13 cellular contexts compared by ENCODE assay signal in the genomic region with DNA sequence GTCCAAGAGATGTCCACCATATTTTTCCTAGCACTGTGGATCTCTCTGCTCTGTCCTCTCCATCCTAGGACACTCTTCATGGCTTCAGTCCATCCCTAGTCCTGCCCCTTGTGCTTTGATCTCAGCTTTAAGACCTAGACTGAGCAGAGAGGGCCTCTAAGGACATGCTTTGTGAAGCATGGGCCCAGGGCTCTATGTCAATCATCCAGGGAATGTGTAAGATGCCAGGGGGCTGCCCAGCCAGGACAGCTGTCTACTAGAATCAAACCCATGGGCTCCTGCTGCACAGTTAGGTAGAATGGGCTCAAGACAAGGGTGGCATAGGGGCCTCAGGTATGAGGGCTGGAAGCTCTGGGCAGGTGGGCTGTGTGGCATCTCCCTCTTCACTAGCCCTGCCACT. TPM values are rescaled to one million over a fixed set of nuclear protein-coding genes. Genes with fewer than 3 reads are reported as not detected.
DNase-seq lines count a peak whose midpoint lies in the region; ATAC-seq, FAIRE-seq and TF ChIP-seq lines count a peak whose summit lies in the region.
"Had no signal": no experiment of that assay in that cellular context is flagged by ENCODE, and none has a peak within 500 bp of the region (broad histone marks: within the 10 kb centered on the region; RNA-seq: fewer than 3 reads in every experiment).

No MANE protein-coding gene starts in this region.

- no peak for DNase-seq in activated T-cell treated with anti-CD3 and anti-CD28 coated beads, Interleukin-2, amount 50 U/mL, for 24 hours
- no peak for DNase-seq in activated T-cell treated with anti-CD3 and anti-CD28 coated beads, Interleukin-2, amount 50 U/mL, for 1 hour
- DNase-seq in WTC11 (ENCODE audit: low spot score) (no peak), mesothelial cell of epicardium (ENCODE audit: low spot score in 2 of 2, unreplicated experiment in 2 of 2) (no peak), suprapubic skin (ENCODE audit: low spot score in 2 of 2) (no peak), ACHN (no peak), kidney (no peak), GOT3 (lab: John Stamatoyannopoulos, UW) (no peak)
- DNase-seq: activated naive CD8-positive, alpha-beta T cell treated with anti-CD3 and anti-CD28 coated beads, Interleukin-2, amount 10 ng/mL, durations not matched to agents 7 days and 5 days; central memory CD4-positive, alpha-beta T cell had no signal

- H3K4me3 ChIP-seq in suprapubic skin (no peak overlapping the region), kidney (ENCODE audit: low read length in 2 of 2) (no peak overlapping the region)

- H3K4me1 ChIP-seq in suprapubic skin (peaks cover 67% of the 10 kb centered on the region), kidney (ENCODE audit: control insufficient read depth in 1 of 2, insufficient read depth in 1 of 2, low read depth in 1 of 2, low read length in 2 of 2) (peaks cover 12 to 17% of the 10 kb centered on the region in 2 donors)

- intact Hi-C loops in kidney (cut with DNase I), result no loop called here

- H3K27ac ChIP-seq in suprapubic skin (peak overlapping the region; percentile 60), kidney (ENCODE audit: low read depth in 2 of 2, low read length in 2 of 2) (no peak overlapping the region)

- H3K27me3 Mint-ChIP-seq in activated T-cell treated with anti-CD3 and anti-CD28 coated beads, Interleukin-2, amount 50 U/mL, for 24 hours, result no peaks in the 10 kb centered on the region
- H3K27me3 Mint-ChIP-seq in WTC11 (ENCODE audit: low read depth) (no peaks in the 10 kb centered on the region), mesothelial cell of epicardium (ENCODE audit: low read depth) (no peaks in the 10 kb centered on the region)
- H3K27me3 Mint-ChIP-seq: activated naive CD8-positive, alpha-beta T cell treated with anti-CD3 and anti-CD28 coated beads, Interleukin-2, amount 10 ng/mL, durations not matched to agents 7 days and 5 days had no signal

- CTCF ChIA-PET in WTC11 (lab: Charles Lee), result interaction anchor here (1.3 to 2.5 kb wide), 2 partner anchors 17 to 110 kb away, joined by 3 to 7 read pairs; no protein-coding TSS in a partner anchor

- H3K4me3 Mint-ChIP-seq in activated T-cell treated with anti-CD3 and anti-CD28 coated beads, Interleukin-2, amount 50 U/mL, for 24 hours, result no peak overlapping the region
- H3K4me3 Mint-ChIP-seq in WTC11, result no peak overlapping the region
- H3K4me3 Mint-ChIP-seq in mesothelial cell of epicardium, result peak overlapping the region; percentile 48
- H3K4me3 Mint-ChIP-seq: activated naive CD8-positive, alpha-beta T cell treated with anti-CD3 and anti-CD28 coated beads, Interleukin-2, amount 10 ng/mL, durations not matched to agents 7 days and 5 days had no signal

- no peak overlapping the region for H3K9ac ChIP-seq in kidney (ENCODE audit: low read length in 2 of 2)

- TF ChIP-seq EP300 in suprapubic skin (IDR thresholded peaks at IDR 0.05), result no peak

- no peak for FAIRE-seq in kidney (lab: Jason Lieb, UNC)
- FAIRE-seq: endothelial cell of umbilical vein, GM18507 had no signal

- no peaks in the 10 kb centered on the region for H3K27me3 ChIP-seq in suprapubic skin

- TF ChIP-seq CTCF in WTC11 (IDR thresholded peaks at IDR 0.05) (no peak), mesothelial cell of epicardium (IDR thresholded peaks at IDR 0.05; ENCODE audit: unreplicated experiment) (no peak), suprapubic skin (IDR thresholded peaks at IDR 0.05) (no peak), kidney (IDR thresholded peaks at IDR 0.05; ENCODE audit: borderline replicate concordance, extremely low read depth, insufficient read depth) (no peak)

- POLR2A ChIA-PET in WTC11 (lab: Charles Lee), result no interaction called here

- peak overlapping the region; percentile 62 for H3K27ac Mint-ChIP-seq in activated T-cell treated with anti-CD3 and anti-CD28 coated beads, Interleukin-2, amount 50 U/mL, for 24 hours
- peak overlapping the region; percentile 21; the same call in 1 of the 2 replicates for H3K27ac Mint-ChIP-seq in WTC11
- H3K27ac Mint-ChIP-seq in mesothelial cell of epicardium, result peak overlapping the region; percentile 91
- H3K27ac Mint-ChIP-seq: activated naive CD8-positive, alpha-beta T cell treated with anti-CD3 and anti-CD28 coated beads, Interleukin-2, amount 10 ng/mL, durations not matched to agents 7 days and 5 days had no signal

- in situ Hi-C loops in ACHN (cut with HindIII; ENCODE audit: low pct_ligation_motif_present, low pct_unique_long_range_greater_than_20kb, low sequenced_read_pairs), result no loop called here

- TF ChIP-seq POLR2A in suprapubic skin (IDR thresholded peaks at IDR 0.05), result no peak

- no peak for ATAC-seq in WTC11
- ATAC-seq: Panc1 had no signal

- peaks cover 64% of the 10 kb centered on the region for H3K36me3 Mint-ChIP-seq in activated T-cell treated with anti-CD3 and anti-CD28 coated beads, Interleukin-2, amount 50 U/mL, for 24 hours (ENCODE audit: low read depth)
- no peaks in the 10 kb centered on the region for H3K36me3 Mint-ChIP-seq in WTC11
- peaks cover 2% of the 10 kb centered on the region for H3K36me3 Mint-ChIP-seq in mesothelial cell of epicardium

- H3K9me3 ChIP-seq in suprapubic skin (no peaks in the 10 kb centered on the region), kidney (ENCODE audit: control insufficient read depth in 1 of 2, low read length in 2 of 2) (no peaks in the 10 kb centered on the region)

- H3K9me3 Mint-ChIP-seq in activated T-cell treated with anti-CD3 and anti-CD28 coated beads, Interleukin-2, amount 50 U/mL, for 24 hours, result no peaks in the 10 kb centered on the region
- H3K9me3 Mint-ChIP-seq in WTC11 (no peaks in the 10 kb centered on the region), mesothelial cell of epicardium (no peaks in the 10 kb centered on the region)
- H3K9me3 Mint-ChIP-seq: activated naive CD8-positive, alpha-beta T cell treated with anti-CD3 and anti-CD28 coated beads, Interleukin-2, amount 10 ng/mL, durations not matched to agents 7 days and 5 days had no signal

- H3K36me3 ChIP-seq in suprapubic skin, result no peaks in the 10 kb centered on the region
- no peaks in the 10 kb centered on the region for H3K36me3 ChIP-seq in kidney (ENCODE audit: control insufficient read depth in 1 of 2, insufficient read depth in 2 of 2, low read length in 2 of 2)

- H3K4me1 Mint-ChIP-seq in activated T-cell treated with anti-CD3 and anti-CD28 coated beads, Interleukin-2, amount 50 U/mL, for 24 hours (ENCODE audit: low read depth), result peaks cover 46% of the 10 kb centered on the region
- H3K4me1 Mint-ChIP-seq in WTC11 (peaks cover 58% of the 10 kb centered on the region), mesothelial cell of epicardium (peaks cover 65% of the 10 kb centered on the region)

TF ChIP-seq in WTC11, 78 proteins besides CTCF, POLR2A, EP300 and RAD21:
- TF ChIP-seq NR2C2 (CRISPR knock-in tag; IDR thresholded peaks at IDR 0.05), result no peak
- TF ChIP-seq ZNF121 (CRISPR knock-in tag; IDR thresholded peaks at IDR 0.05), result no peak
- no peak for TF ChIP-seq MXD4 (CRISPR knock-in tag; IDR thresholded peaks at IDR 0.05; ENCODE audit: borderline replicate concordance)
- no peak for TF ChIP-seq RORB (CRISPR knock-in tag; IDR thresholded peaks at IDR 0.05)
- TF ChIP-seq ZNF232 (CRISPR knock-in tag; IDR thresholded peaks at IDR 0.05), result no peak
- TF ChIP-seq E2F5 (CRISPR knock-in tag; IDR thresholded peaks at IDR 0.05), result no peak
- no peak for TF ChIP-seq CREB1 (CRISPR knock-in tag; IDR thresholded peaks at IDR 0.05)

RNA-seq across cellular contexts. Expression of gene TET3, which starts 24.9 kb away (rescaled TPM):
- total RNA-seq in WTC11 (2021) (16.4 to 19.3 TPM (median 18.2 TPM) in 3 replicates), mesothelial cell of epicardium (39.6 to 42.6 TPM (median 41.2 TPM) in 3 replicates), suprapubic skin (10 to 100 TPM; 53.6 to 75.3 (median 58.4) TPM), kidney (13.1 TPM)
- polyA plus RNA-seq in kidney (ENCODE audit: insufficient read depth, low read depth, low replicate concordance), result 0.52 TPM

Comparison
In these comparisons a context has a peak if more than half of its experiments do, and no peak if none do; other contexts are left out.
1. H3K27ac Mint-ChIP-seq: peak in every context shown above with its lines; median percentile 91 in mesothelial cell of epicardium; 62 in activated T-cell treated with anti-CD3 and anti-CD28 coated beads, Interleukin-2, amount 50 U/mL, for 24 hours; 21 in WTC11.